ENCODE assay signal across 8 cellular contexts in the genomic region with DNA sequence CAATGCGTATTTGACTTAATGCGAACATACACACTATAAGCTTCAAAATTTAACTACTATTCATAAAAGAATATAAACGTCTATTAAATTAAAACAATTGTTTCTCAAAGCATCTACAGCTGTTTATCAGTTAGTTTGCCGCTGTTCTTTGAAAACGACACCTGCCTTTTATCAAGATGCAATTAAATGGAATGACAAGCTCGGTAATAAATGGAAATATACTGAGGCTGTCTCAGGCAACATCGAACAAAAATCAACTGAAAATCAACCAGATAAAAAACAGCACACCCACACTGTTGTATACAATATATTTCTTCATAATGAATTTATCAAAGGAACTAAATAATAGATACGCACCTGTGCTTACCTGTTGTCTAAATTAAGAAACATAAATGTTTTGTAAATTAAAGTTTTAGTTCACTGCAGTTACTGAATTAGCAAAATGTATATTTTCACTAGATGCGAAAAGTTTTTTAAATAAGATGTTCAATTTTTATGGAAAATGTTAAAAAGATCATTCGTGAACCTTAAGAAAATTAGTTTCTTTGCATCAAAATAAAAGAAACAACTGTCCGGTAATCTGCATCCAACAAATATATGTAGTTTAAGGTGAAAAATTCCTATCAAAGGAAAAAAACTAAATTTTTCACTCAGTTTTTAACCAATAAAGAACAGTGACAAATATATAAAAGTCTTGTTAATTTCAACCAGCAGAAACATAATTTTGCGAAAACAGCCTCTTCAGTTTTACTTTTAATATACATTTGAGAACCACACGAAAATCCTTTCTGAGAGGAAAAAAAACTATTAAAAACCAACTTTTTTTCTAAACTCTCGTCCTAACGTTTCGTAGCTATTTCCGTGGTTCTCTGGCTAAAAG.
A peak's percentile ranks its signal among the peaks of the same experiment; 100 is the strongest.
DNase-seq lines count a peak whose midpoint lies in the region; ATAC-seq, FAIRE-seq and TF ChIP-seq lines count a peak whose summit lies in the region.

No MANE protein-coding gene starts in this region.

- TF ChIP-seq CTCF in kidney (IDR thresholded peaks at IDR 0.05; ENCODE audit: borderline replicate concordance, extremely low read depth, insufficient read depth) (no peak), tibial nerve (IDR thresholded peaks at IDR 0.05) (no peak)

- intact Hi-C loops in activated T-helper 1 cell treated with anti-CD3 and anti-CD28 coated beads, Interleukin-12 subunit alpha, Interleukin-12 subunit beta, Interleukin-2, Interleukin-4 antibody, amounts not matched to agents 30 ng/mL and 10 ng/mL and 1 ng/mL, durations not matched to agents 14 hours and 24 hours and 36 hours (cut with micrococcal nuclease): loop anchor here (1.0 to 10.0 kb wide), 9 partner anchors 37 to 995 kb away; partner anchors contain the start of genes EBPL, KPNA3, RCBTB1 and TRIM13
- intact Hi-C loops in kidney (cut with DNase I): no loop called here

- peaks cover 21% of the 10 kb centered on the region for H3K27me3 Mint-ChIP-seq in activated T-cell treated with anti-CD3 and anti-CD28 coated beads, Interleukin-2, amount 50 U/mL, for 24 hours
- H3K27me3 Mint-ChIP-seq in activated T-helper 1 cell treated with anti-CD3 and anti-CD28 coated beads, Interleukin-12 subunit alpha, Interleukin-12 subunit beta, Interleukin-2, Interleukin-4 antibody, amounts not matched to agents 30 ng/mL and 10 ng/mL and 1 ng/mL, durations not matched to agents 14 hours and 24 hours and 36 hours (ENCODE audit: insufficient read depth): no peaks in the 10 kb centered on the region

- no peak for FAIRE-seq in kidney (lab: Jason Lieb, UNC)

- ATAC-seq in GM21515 (IDR thresholded peaks at IDR 0.05; ENCODE audit: unreplicated experiment): no peak

- H3K9me3 ChIP-seq in kidney (ENCODE audit: control insufficient read depth in 1 of 2, low read length in 2 of 2): no peaks in the 10 kb centered on the region
- no peaks in the 10 kb centered on the region for H3K9me3 ChIP-seq in tibial nerve

- H3K36me3 ChIP-seq in kidney (ENCODE audit: control insufficient read depth in 1 of 2, insufficient read depth in 2 of 2, low read length in 2 of 2) (no peaks in the 10 kb centered on the region), tibial nerve (no peaks in the 10 kb centered on the region)

- TF ChIP-seq POLR2A in tibial nerve (IDR thresholded peaks at IDR 0.05): no peak

- no peaks in the 10 kb centered on the region for H3K9me3 Mint-ChIP-seq in activated T-cell treated with anti-CD3 and anti-CD28 coated beads, Interleukin-2, amount 50 U/mL, for 24 hours
- no peaks in the 10 kb centered on the region for H3K9me3 Mint-ChIP-seq in activated T-helper 1 cell treated with anti-CD3 and anti-CD28 coated beads, Interleukin-12 subunit alpha, Interleukin-12 subunit beta, Interleukin-2, Interleukin-4 antibody, amounts not matched to agents 30 ng/mL and 10 ng/mL and 1 ng/mL, durations not matched to agents 14 hours and 24 hours and 36 hours

- H3K4me3 Mint-ChIP-seq in activated T-cell treated with anti-CD3 and anti-CD28 coated beads, Interleukin-2, amount 50 U/mL, for 24 hours: peak overlapping the region; percentile 97
- peak overlapping the region; percentile 97 for H3K4me3 Mint-ChIP-seq in activated T-helper 1 cell treated with anti-CD3 and anti-CD28 coated beads, Interleukin-12 subunit alpha, Interleukin-12 subunit beta, Interleukin-2, Interleukin-4 antibody, amounts not matched to agents 30 ng/mL and 10 ng/mL and 1 ng/mL, durations not matched to agents 14 hours and 24 hours and 36 hours

- H3K27ac ChIP-seq in kidney (ENCODE audit: low read depth in 2 of 2, low read length in 2 of 2) (no peak overlapping the region), tibial nerve (peak overlapping the region; percentile 88 to 96 (median 89))

- H3K4me3 ChIP-seq in kidney (ENCODE audit: low read length in 2 of 2) (peak overlapping the region; percentile 82 to 87), tibial nerve (peak overlapping the region; percentile 71 to 93 (median 88))

- 22 to 24% methylated on average over 17 of the region's 17 CpGs for WGBS in tibial nerve, 2 donors

- H3K27ac Mint-ChIP-seq in activated T-cell treated with anti-CD3 and anti-CD28 coated beads, Interleukin-2, amount 50 U/mL, for 24 hours: peak overlapping the region; percentile 99
- peak overlapping the region; percentile 100 for H3K27ac Mint-ChIP-seq in activated T-helper 1 cell treated with anti-CD3 and anti-CD28 coated beads, Interleukin-12 subunit alpha, Interleukin-12 subunit beta, Interleukin-2, Interleukin-4 antibody, amounts not matched to agents 30 ng/mL and 10 ng/mL and 1 ng/mL, durations not matched to agents 14 hours and 24 hours and 36 hours

- peak in 1 of 2 donors; percentile 10 for TF ChIP-seq EP300 in tibial nerve (IDR thresholded peaks at IDR 0.05)

- DNase-seq in activated T-cell treated with anti-CD3 and anti-CD28 coated beads, Interleukin-2, amount 50 U/mL, for 24 hours: no peak
- DNase-seq in activated T-cell treated with anti-CD3 and anti-CD28 coated beads for 4 hours (no peak), kidney (no peak), tibial nerve (ENCODE audit: low spot score in 2 of 2) (no peak), NCI-H524 treated with DMSO at 0.1 percent for 48 hours (lab: John Stamatoyannopoulos, UW) (no peak), ecto neural progenitor cell (ENCODE audit: low spot score) (no peak)
- no peak for DNase-seq in activated T-helper 1 cell treated with anti-CD3 and anti-CD28 coated beads, Interleukin-12 subunit alpha, Interleukin-12 subunit beta, Interleukin-2, Interleukin-4 antibody, amounts not matched to agents 30 ng/mL and 10 ng/mL and 1 ng/mL, durations not matched to agents 14 hours and 24 hours and 36 hours (ENCODE audit: low spot score)

- peaks cover 47% of the 10 kb centered on the region for H3K4me1 Mint-ChIP-seq in activated T-cell treated with anti-CD3 and anti-CD28 coated beads, Interleukin-2, amount 50 U/mL, for 24 hours (ENCODE audit: low read depth)
- peaks cover 50% of the 10 kb centered on the region for H3K4me1 Mint-ChIP-seq in activated T-helper 1 cell treated with anti-CD3 and anti-CD28 coated beads, Interleukin-12 subunit alpha, Interleukin-12 subunit beta, Interleukin-2, Interleukin-4 antibody, amounts not matched to agents 30 ng/mL and 10 ng/mL and 1 ng/mL, durations not matched to agents 14 hours and 24 hours and 36 hours (ENCODE audit: low read depth)

- peaks cover 4 to 6% of the 10 kb centered on the region in 2 donors for H3K4me1 ChIP-seq in kidney (ENCODE audit: control insufficient read depth in 1 of 2, insufficient read depth in 1 of 2, low read depth in 1 of 2, low read length in 2 of 2)
- H3K4me1 ChIP-seq in tibial nerve: peaks cover 0 to 62% (median 10%) of the 10 kb centered on the region in 4 donors

- H3K9ac ChIP-seq in kidney (ENCODE audit: low read length in 2 of 2): peak overlapping the region in 1 of 2 donors; percentile 23

- no peaks in the 10 kb centered on the region for H3K27me3 ChIP-seq in tibial nerve

- peaks cover 56% of the 10 kb centered on the region for H3K36me3 Mint-ChIP-seq in activated T-cell treated with anti-CD3 and anti-CD28 coated beads, Interleukin-2, amount 50 U/mL, for 24 hours (ENCODE audit: low read depth)
- peaks cover 29% of the 10 kb centered on the region for H3K36me3 Mint-ChIP-seq in activated T-helper 1 cell treated with anti-CD3 and anti-CD28 coated beads, Interleukin-12 subunit alpha, Interleukin-12 subunit beta, Interleukin-2, Interleukin-4 antibody, amounts not matched to agents 30 ng/mL and 10 ng/mL and 1 ng/mL, durations not matched to agents 14 hours and 24 hours and 36 hours (ENCODE audit: low read depth)

Comparison
In these comparisons a context has a peak if more than half of its experiments do, and no peak if none do; other contexts are left out.
1. H3K27ac ChIP-seq: peak in tibial nerve (4 of 4); none in kidney (0 of 2).